15 cellular contexts compared by ENCODE assay signal in the genomic region with DNA sequence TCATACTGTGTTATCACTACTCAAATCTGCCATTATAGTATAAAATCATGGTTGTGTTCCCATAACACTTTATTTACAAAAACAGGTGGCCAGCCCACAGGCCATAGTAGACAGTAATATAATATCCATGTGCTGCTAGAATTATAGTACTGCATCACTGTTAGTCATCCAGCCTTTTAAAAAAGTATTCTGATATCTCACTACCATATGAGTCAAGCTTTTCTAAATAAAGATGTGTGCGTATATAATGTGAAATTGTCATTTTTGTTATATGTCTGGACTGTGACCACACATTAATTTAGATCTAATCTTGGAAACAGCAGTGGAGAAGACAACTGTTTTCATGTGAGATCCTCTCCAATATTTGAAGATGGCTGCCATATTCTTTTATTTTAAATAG.
DNase-seq lines count a peak whose midpoint lies in the region; ATAC-seq and TF ChIP-seq lines count a peak whose summit lies in the region.
"Had no signal": no experiment of that assay in that cellular context is flagged by ENCODE, and none has a peak within 500 bp of the region (broad histone marks: within the 10 kb centered on the region; RNA-seq: fewer than 3 reads in every experiment).

No MANE protein-coding gene starts in this region.

- no peaks in the 10 kb centered on the region for H3F3A ChIP-seq in smooth muscle cell (ENCODE audit: low read depth)

- intact Hi-C loops in left ventricle myocardium inferior (cut with micrococcal nuclease) = no loop called here

- 89% methylated on average over 1 of the region's 1 CpG for WGBS in smooth muscle cell (ENCODE audit: low lambda C conversion rate)

- no peaks in the 10 kb centered on the region for H3K36me3 ChIP-seq in MG63
- H3K36me3 ChIP-seq in fibroblast of lung (ENCODE audit: control insufficient read depth, insufficient read depth, low read length) = no peaks in the 10 kb centered on the region
- H3K36me3 ChIP-seq in left ventricle myocardium inferior = no peaks in the 10 kb centered on the region
- no peaks in the 10 kb centered on the region for H3K36me3 ChIP-seq in smooth muscle cell (ENCODE audit: low read depth)
- H3K36me3 ChIP-seq: BLaER1, Peyer's patch had no signal

- H3K79me2 ChIP-seq in fibroblast of lung (ENCODE audit: control insufficient read depth, insufficient read depth, low read length) = no peaks in the 10 kb centered on the region
- H3K79me2 ChIP-seq in smooth muscle cell (ENCODE audit: low read depth) = no peaks in the 10 kb centered on the region

- H3K9me3 ChIP-seq in MG63 = peaks cover 18% of the 10 kb centered on the region; the same call in 1 of the 2 replicates
- H3K9me3 ChIP-seq in fibroblast of lung (ENCODE audit: control insufficient read depth, insufficient read depth, low read depth, low read length) = no peaks in the 10 kb centered on the region
- peaks cover 46% of the 10 kb centered on the region for H3K9me3 ChIP-seq in left ventricle myocardium inferior (replicated peaks)
- H3K9me3 ChIP-seq in smooth muscle cell (replicated peaks; ENCODE audit: low read depth) = no peaks in the 10 kb centered on the region
- H3K9me3 ChIP-seq: BLaER1 had no signal

- H3K27me3 ChIP-seq in MG63 (no peaks in the 10 kb centered on the region), fibroblast of lung (ENCODE audit: control insufficient read depth, insufficient read depth, low read length) (no peaks in the 10 kb centered on the region), left ventricle myocardium inferior (ENCODE audit: low read depth) (no peaks in the 10 kb centered on the region), smooth muscle cell (ENCODE audit: low read depth) (no peaks in the 10 kb centered on the region)
- H3K27me3 ChIP-seq: BLaER1, Peyer's patch had no signal

- H4K20me1 ChIP-seq in fibroblast of lung (ENCODE audit: control insufficient read depth, extremely low read depth, insufficient read depth, low read length) (no peaks in the 10 kb centered on the region), smooth muscle cell (ENCODE audit: low read depth) (no peaks in the 10 kb centered on the region)
- H4K20me1 ChIP-seq: BLaER1 had no signal

- no peak overlapping the region for H3K27ac ChIP-seq in fibroblast of lung (ENCODE audit: insufficient read depth, low read length)
- H3K27ac ChIP-seq in left ventricle myocardium inferior (replicated peaks) = no peak overlapping the region
- H3K27ac ChIP-seq in smooth muscle cell (ENCODE audit: low read depth) = no peak overlapping the region
- H3K27ac ChIP-seq: BLaER1, Peyer's patch had no signal

- H3K4me2 ChIP-seq in fibroblast of lung (ENCODE audit: extremely low read depth, insufficient read depth, low read length) (no peak overlapping the region), smooth muscle cell (no peak overlapping the region)
- H3K4me2 ChIP-seq: BLaER1 had no signal

- no peak for TF ChIP-seq CTCF in fibroblast of lung (conservative IDR thresholded peaks at IDR 0.05 in 1 of 2, IDR thresholded peaks at IDR 0.05 in 1 of 2; ENCODE audit: low read depth in 1 of 2, low read length in 2 of 2)
- TF ChIP-seq CTCF in left ventricle myocardium inferior (IDR thresholded peaks at IDR 0.05; ENCODE audit: borderline replicate concordance) = no peak
- no peak for TF ChIP-seq CTCF in smooth muscle cell (IDR thresholded peaks at IDR 0.05; ENCODE audit: borderline replicate concordance, insufficient read depth, poor library complexity, severe bottlenecking)

- no peak overlapping the region for H3K4me3 ChIP-seq in MG63
- no peak overlapping the region for H3K4me3 ChIP-seq in fibroblast of lung (replicated peaks in 1 of 4; ENCODE audit: control extremely low read depth in 1 of 4, insufficient read depth in 1 of 4, low read depth in 3 of 4, low read length in 4 of 4)
- no peak overlapping the region for H3K4me3 ChIP-seq in left ventricle myocardium inferior
- no peak overlapping the region for H3K4me3 ChIP-seq in smooth muscle cell
- H3K4me3 ChIP-seq: BLaER1, Peyer's patch had no signal

- H3K4me1 ChIP-seq in fibroblast of lung (ENCODE audit: control insufficient read depth, extremely low read depth, insufficient read depth, low read length) (no peaks in the 10 kb centered on the region), left ventricle myocardium inferior (no peaks in the 10 kb centered on the region), smooth muscle cell (ENCODE audit: low read depth) (no peaks in the 10 kb centered on the region)
- H3K4me1 ChIP-seq: BLaER1, Peyer's patch had no signal

- H2AFZ ChIP-seq in fibroblast of lung (ENCODE audit: low read length) (no peak overlapping the region), smooth muscle cell (ENCODE audit: low read depth) (no peak overlapping the region)

- DNase-seq in GM04504 (ENCODE audit: low read depth) = peak; percentile 36
- peak; percentile 11 for DNase-seq in MG63
- peak; percentile 1 to 66 for DNase-seq in fibroblast of lung (ENCODE audit: low read depth in 2 of 2)
- DNase-seq in left ventricle myocardium inferior = no peak
- DNase-seq in smooth muscle cell (lab: John Stamatoyannopoulos, UW; ENCODE audit: unreplicated experiment) = no peak
- no peak for DNase-seq in COR-L47 (lab: John Stamatoyannopoulos, UW)
- DNase-seq: DND-41, NCI-H146, NCI-H2081, NCI-H510A, NCI-H82, Peyer's patch, SHP77 had no signal

- H3K9ac ChIP-seq in fibroblast of lung (ENCODE audit: insufficient read depth, low read length) (no peak overlapping the region), smooth muscle cell (ENCODE audit: low read depth) (no peak overlapping the region)
- H3K9ac ChIP-seq: BLaER1 had no signal

- no peak for ATAC-seq in GM21381 (IDR thresholded peaks at IDR 0.05; ENCODE audit: unreplicated experiment)

Comparison
In these comparisons a context has a peak if more than half of its experiments do, and no peak if none do; other contexts are left out.
1. DNase-seq: peak in GM04504 (single experiment), MG63 (single experiment) and fibroblast of lung (2 of 2); none in left ventricle myocardium inferior (single experiment), smooth muscle cell (single experiment) and COR-L47 (single experiment).